Comparison of ENCODE assay signal across 8 cellular contexts in genomic region chr3:10551821-10552630, GRCh38. TPM values are rescaled to one million over a fixed set of nuclear protein-coding genes. Genes with fewer than 3 reads are reported as not detected.
DNase-seq lines count a peak whose midpoint lies in the region; ATAC-seq, FAIRE-seq and TF ChIP-seq lines count a peak whose summit lies in the region.

No MANE protein-coding gene starts in this region.

- no peaks in the 10 kb centered on the region for H3F3A ChIP-seq in PC-3 (ENCODE audit: low read length, unreplicated experiment)

- DNase-seq in GM03348 (ENCODE audit: low spot score): peak; percentile 31
- DNase-seq in PC-3: peak; percentile 80
- peak; percentile 93 for DNase-seq in activated T-cell treated with anti-CD3 and anti-CD28 coated beads, Interleukin-2, amount 50 U/mL, for 48 hours
- DNase-seq in head of caudate nucleus: peak; percentile 58 to 94 (median 83)
- DNase-seq in stimulated activated CD4-positive, alpha-beta T cell treated with anti-CD3 and anti-CD28 coated beads, TNF-alpha, amount 100 ng/mL, for 1 hour (ENCODE audit: low read depth in 3 of 3, low spot score in 1 of 3): peak; percentile 40 to 73 (median 52)
- DNase-seq in GM19239 (ENCODE audit: insufficient read length, low spot score): no peak
- DNase-seq in pons (ENCODE audit: low spot score): no peak

- ATAC-seq in PC-3: peak; percentile 96
- no peak for ATAC-seq in GM19328 (IDR thresholded peaks at IDR 0.05; ENCODE audit: unreplicated experiment)

- no peak for TF ChIP-seq CTCF in PC-3 (conservative IDR thresholded peaks at IDR 0.05; ENCODE audit: low read depth, low read length)

- H3K27me3 ChIP-seq in PC-3 (ENCODE audit: low read length): 0 out of 2 replicates have a peak, but pooled peaks cover 3% of the 10 kb centered on the region

- no peaks in the 10 kb centered on the region for H3K79me2 ChIP-seq in PC-3 (ENCODE audit: low read length)

- peak overlapping the region; percentile 56 for H3K4me2 ChIP-seq in PC-3 (ENCODE audit: low read length)

- H3K4me3 ChIP-seq in PC-3 (ENCODE audit: low read length): no peak overlapping the region

- peaks cover 21% of the 10 kb centered on the region for H3K4me1 ChIP-seq in PC-3 (ENCODE audit: insufficient read depth, low read length)

- H4K20me1 ChIP-seq in PC-3 (ENCODE audit: low read length): no peaks in the 10 kb centered on the region

- intact Hi-C loops in PC-3 (cut with micrococcal nuclease): no loop called here
- intact Hi-C loops in head of caudate nucleus (cut with DNase I): no loop called here

- H3K9ac ChIP-seq in PC-3 (ENCODE audit: low read length): no peak overlapping the region

- H3K27ac ChIP-seq in PC-3 (ENCODE audit: low read length): no peak overlapping the region

- POLR2A ChIA-PET in PC-3 (lab: Charles Lee; ENCODE audit: unreplicated experiment): interaction anchor here (0.6 kb wide), 1 partner anchor 89 kb away, joined by 3 read pairs; no protein-coding TSS in a partner anchor

- CTCF ChIA-PET in PC-3 (lab: Charles Lee): interaction anchor here (0.5 to 0.6 kb wide), 2 partner anchors 187 to 336 kb away, joined by 3 to 4 read pairs; no protein-coding TSS in a partner anchor

- H2AFZ ChIP-seq in PC-3 (ENCODE audit: low read length): peak overlapping the region; percentile 49

- H3K9me3 ChIP-seq in PC-3 (ENCODE audit: low read length): no peaks in the 10 kb centered on the region

- no peak for FAIRE-seq in GM19239 (lab: Jason Lieb, UNC)

- no peaks in the 10 kb centered on the region for H3K9me2 ChIP-seq in PC-3 (replicated peaks; ENCODE audit: low read length)

- no peaks in the 10 kb centered on the region for H3K36me3 ChIP-seq in PC-3 (ENCODE audit: low read depth, low read length)

- no TSS peak for BruUV-seq in PC-3 (replicated peaks; lab: Mats Ljungman, UMichigan)

RNA-seq across cellular contexts. Expression of gene ATP2B2, which starts 46.6 kb away (rescaled TPM):
- not detected in 2 replicates for total RNA-seq in PC-3 (2014; rRNA removed)

Comparison
In these comparisons a context has a peak if more than half of its experiments do, and no peak if none do; other contexts are left out.
1. DNase-seq: peak in GM03348 (single experiment), PC-3 (single experiment), activated T-cell treated with anti-CD3 and anti-CD28 coated beads, Interleukin-2, amount 50 U/mL, for 48 hours (2 of 2), head of caudate nucleus (42 of 42) and stimulated activated CD4-positive, alpha-beta T cell treated with anti-CD3 and anti-CD28 coated beads, TNF-alpha, amount 100 ng/mL, for 1 hour (3 of 3); none in GM19239 (single experiment) and pons (single experiment).